23 cellular contexts compared by ENCODE assay signal in genomic region chr1:47780469-47780995, GRCh38.
"Had no signal": no experiment of that assay in that cellular context is flagged by ENCODE, and none has a peak within 500 bp of the region (broad histone marks: within the 10 kb centered on the region; RNA-seq: fewer than 3 reads in every experiment).

No MANE protein-coding gene starts in this region.

- H3K9me3 ChIP-seq: gastrocnemius medialis, heart right ventricle, pancreas, upper lobe of left lung had no signal

- H3K27ac ChIP-seq: gastrocnemius medialis, pancreas, upper lobe of left lung had no signal

- ATAC-seq: activated naive CD8-positive, alpha-beta T cell treated with anti-CD3 and anti-CD28 coated beads, Interleukin-2, amount 50 U/mL, for 24 hours; esophagus mucosa; gastrocnemius medialis; sciatic nerve; stimulated activated naive CD8-positive, alpha-beta T cell treated with anti-CD3 and anti-CD28 coated beads, Interleukin-15, amount 100 ng/mL, for 72 hours had no signal

- FAIRE-seq: pancreas had no signal

- H3K36me3 ChIP-seq: gastrocnemius medialis, heart right ventricle, pancreas, upper lobe of left lung had no signal

- H3K36me3 Mint-ChIP-seq: activated naive CD4-positive, alpha-beta T cell treated with anti-CD3 and anti-CD28 coated beads, Interleukin-2, amount 10 ng/mL, durations not matched to agents 7 days and 5 days; brain; immature natural killer cell; memory B cell had no signal

- H3K27ac Mint-ChIP-seq: activated naive CD4-positive, alpha-beta T cell treated with anti-CD3 and anti-CD28 coated beads, Interleukin-2, amount 10 ng/mL, durations not matched to agents 7 days and 5 days; activated naive CD8-positive, alpha-beta T cell treated with anti-CD3 and anti-CD28 coated beads, Interleukin-2, amount 50 U/mL, for 24 hours; immature natural killer cell; memory B cell; stimulated activated naive CD8-positive, alpha-beta T cell treated with anti-CD3 and anti-CD28 coated beads, Interleukin-15, amount 100 ng/mL, for 72 hours; T-helper 1 cell treated with Interleukin-12 subunit alpha and Interleukin-12 subunit beta and Interleukin-4 antibody, amounts not matched to agents 30 μg/mL and 1 μg/mL, for 36 hours had no signal

- H3K4me2 ChIP-seq: smooth muscle cell had no signal

- H3K9me3 Mint-ChIP-seq: activated naive CD4-positive, alpha-beta T cell treated with anti-CD3 and anti-CD28 coated beads, Interleukin-2, amount 10 ng/mL, durations not matched to agents 7 days and 5 days; activated naive CD8-positive, alpha-beta T cell treated with anti-CD3 and anti-CD28 coated beads, Interleukin-2, amount 50 U/mL, for 24 hours; brain; central memory CD8-positive, alpha-beta T cell; immature natural killer cell; memory B cell; stimulated activated naive CD8-positive, alpha-beta T cell treated with anti-CD3 and anti-CD28 coated beads, Interleukin-15, amount 100 ng/mL, for 72 hours; T-helper 1 cell treated with Interleukin-12 subunit alpha and Interleukin-12 subunit beta and Interleukin-4 antibody, amounts not matched to agents 30 μg/mL and 1 μg/mL, for 36 hours had no signal

- DNase-seq: activated CD4-positive, alpha-beta T cell treated with anti-CD3 and anti-CD28 coated beads for 1 hour; activated CD8-positive, alpha-beta memory T cell treated with anti-CD3 and anti-CD28 coated beads for 24 hours; activated CD8-positive, alpha-beta memory T cell treated with anti-CD3 and anti-CD28 coated beads, Interleukin-2, amount 50 U/mL, for 48 hours; activated effector memory CD4-positive, alpha-beta T cell treated with Interleukin-2 at 50 U/mL for 16 hours; activated naive CD4-positive, alpha-beta T cell treated with anti-CD3 and anti-CD28 coated beads, Interleukin-2, amount 10 ng/mL, durations not matched to agents 7 days and 5 days; activated naive CD8-positive, alpha-beta T cell treated with anti-CD3 and anti-CD28 coated beads, Interleukin-2, amount 50 U/mL, for 24 hours; activated T-cell treated with anti-CD3 and anti-CD28 coated beads, Interleukin-2, amount 50 U/mL, for 48 hours; gastrocnemius medialis; heart right ventricle; immature natural killer cell; kidney glomerular epithelial cell; pancreas; stimulated activated CD4-positive, alpha-beta T cell treated with anti-CD3 and anti-CD28 coated beads, Interleukin-4, amount 100 ng/mL, for 1 hour; stimulated activated naive CD8-positive, alpha-beta T cell treated with anti-CD3 and anti-CD28 coated beads, Interleukin-15, amount 100 ng/mL, for 72 hours had no signal

- H3K4me3 ChIP-seq: coronary artery, gastrocnemius medialis, heart right ventricle, pancreas, smooth muscle cell, upper lobe of left lung had no signal

- H3K4me1 Mint-ChIP-seq: activated naive CD4-positive, alpha-beta T cell treated with anti-CD3 and anti-CD28 coated beads, Interleukin-2, amount 10 ng/mL, durations not matched to agents 7 days and 5 days; activated naive CD8-positive, alpha-beta T cell treated with anti-CD3 and anti-CD28 coated beads, Interleukin-2, amount 50 U/mL, for 24 hours; central memory CD8-positive, alpha-beta T cell; immature natural killer cell; memory B cell; stimulated activated naive CD8-positive, alpha-beta T cell treated with anti-CD3 and anti-CD28 coated beads, Interleukin-15, amount 100 ng/mL, for 72 hours had no signal

- H3K27me3 ChIP-seq: gastrocnemius medialis, heart right ventricle, pancreas, upper lobe of left lung had no signal

- H3K4me1 ChIP-seq: pancreas had no signal

- H3K4me3 Mint-ChIP-seq: activated naive CD4-positive, alpha-beta T cell treated with anti-CD3 and anti-CD28 coated beads, Interleukin-2, amount 10 ng/mL, durations not matched to agents 7 days and 5 days; activated naive CD8-positive, alpha-beta T cell treated with anti-CD3 and anti-CD28 coated beads, Interleukin-2, amount 50 U/mL, for 24 hours; central memory CD8-positive, alpha-beta T cell; immature natural killer cell; memory B cell; stimulated activated naive CD8-positive, alpha-beta T cell treated with anti-CD3 and anti-CD28 coated beads, Interleukin-15, amount 100 ng/mL, for 72 hours; T-helper 1 cell treated with Interleukin-12 subunit alpha and Interleukin-12 subunit beta and Interleukin-4 antibody, amounts not matched to agents 30 μg/mL and 1 μg/mL, for 36 hours had no signal

- H3K27me3 Mint-ChIP-seq: activated naive CD8-positive, alpha-beta T cell treated with anti-CD3 and anti-CD28 coated beads, Interleukin-2, amount 50 U/mL, for 24 hours; brain; stimulated activated naive CD8-positive, alpha-beta T cell treated with anti-CD3 and anti-CD28 coated beads, Interleukin-15, amount 100 ng/mL, for 72 hours had no signal
